8 cellular contexts compared by ENCODE assay signal in genomic region chr1:201537966-201538617, GRCh38. TPM values are rescaled to one million over a fixed set of nuclear protein-coding genes. Genes with fewer than 3 reads are reported as not detected.
DNase-seq lines count a peak whose midpoint lies in the region; ATAC-seq and TF ChIP-seq lines count a peak whose summit lies in the region.

No MANE protein-coding gene starts in this region.

- peak overlapping the region; percentile 36; the same call in 1 of the 2 replicates for H3K27ac ChIP-seq in Panc1 (ENCODE audit: low read length)
- no peak overlapping the region for H3K27ac ChIP-seq in neutrophil

- POLR2A ChIA-PET in Panc1 (lab: Charles Lee) = no interaction called here

- intact Hi-C loops in Panc1 (cut with micrococcal nuclease; ENCODE audit: unreplicated experiment) = no loop called here

- H3K36me3 ChIP-seq in Panc1 (ENCODE audit: control insufficient read depth, insufficient read depth, low read length) (no peaks in the 10 kb centered on the region), neutrophil (no peaks in the 10 kb centered on the region)

- TF ChIP-seq CTCF in Panc1 (IDR thresholded peaks at IDR 0.05) (no peak), epithelial cell of esophagus (IDR thresholded peaks at IDR 0.05; ENCODE audit: insufficient read depth, low read depth, low read length, missing control alignments) (no peak), neutrophil (IDR thresholded peaks at IDR 0.05) (no peak)

- in situ Hi-C loops in Panc1 (cut with HindIII; ENCODE audit: low pct_unique_long_range_greater_than_20kb, low sequenced_read_pairs) = no loop called here

- no peaks in the 10 kb centered on the region for H3K9me3 ChIP-seq in Panc1 (ENCODE audit: control insufficient read depth, insufficient read depth, low read depth, low read length)
- no peaks in the 10 kb centered on the region for H3K9me3 ChIP-seq in neutrophil

- DNase-seq in Daoy (ENCODE audit: low read depth) (peak; percentile 74), Panc1 (ENCODE audit: low read depth, low spot score) (no peak), epithelial cell of esophagus (ENCODE audit: low read depth) (no peak), NCI-H2081 treated with DMSO at 0.1 percent for 48 hours (lab: John Stamatoyannopoulos, UW) (no peak), GF-D8 (lab: John Stamatoyannopoulos, UW) (no peak)
- no peak for DNase-seq in NK-92 treated with Interleukin-12 subunit alpha and Interleukin-12 subunit beta, amount 100 ng/mL, for 24 hours (lab: John Stamatoyannopoulos, UW)

- CTCF ChIA-PET in Panc1 (lab: Charles Lee) = no interaction called here

- BruUV-seq in Panc1 (replicated peaks; lab: Mats Ljungman, UMichigan) = no TSS peak

- H3K4me1 ChIP-seq in Panc1 (ENCODE audit: control insufficient read depth, insufficient read depth, low read length) = peaks cover 24% of the 10 kb centered on the region
- H3K4me1 ChIP-seq in neutrophil (ENCODE audit: control insufficient read depth in 1 of 2, insufficient read depth in 1 of 2, low read depth in 1 of 2, low read length in 1 of 2) = peaks cover 38 to 47% of the 10 kb centered on the region in 2 experiments

- H3K4me3 ChIP-seq in Panc1 (ENCODE audit: low read depth in 2 of 2, low read length in 2 of 2) (peak overlapping the region; percentile 54 to 80), epithelial cell of esophagus (ENCODE audit: low read length) (peak overlapping the region; percentile 45), neutrophil (ENCODE audit: low read depth in 1 of 2, low read length in 1 of 2) (peak overlapping the region; percentile 30 to 63)

- ATAC-seq in Panc1 (peak; percentile 25), GM19035 (IDR thresholded peaks at IDR 0.05; ENCODE audit: unreplicated experiment) (no peak)

- H3K27me3 ChIP-seq in Panc1 (ENCODE audit: control insufficient read depth, insufficient read depth, low read length) (no peaks in the 10 kb centered on the region), neutrophil (peaks cover 64% of the 10 kb centered on the region)

RNA-seq across cellular contexts. Expression of gene NAV1, which starts 0.8 kb away (rescaled TPM):
- 39.2 and 51.8 TPM in 2 replicates for total RNA-seq in Daoy (2014; rRNA removed; shearing (Covaris generic))
- 29.0 TPM for total RNA-seq in Panc1 (2021; ENCODE audit: unreplicated experiment)
- 15.2 TPM for polyA plus RNA-seq in Panc1 (2012; ENCODE audit: insufficient read length)

RNA-seq across cellular contexts. Expression of gene CSRP1, which starts 31.2 kb away (rescaled TPM):
- total RNA-seq in Daoy (2014; rRNA removed; shearing (Covaris generic)) = 866 and 897 TPM in 2 replicates
- 94.4 TPM for total RNA-seq in Panc1 (2021; ENCODE audit: unreplicated experiment)
- 136 TPM for polyA plus RNA-seq in Panc1 (2012; ENCODE audit: insufficient read length)
